In genomic region chr21:46354518-46354917, GRCh38 we compare ENCODE assay signal across 16 cellular contexts. TPM values are rescaled to one million over a fixed set of nuclear protein-coding genes. Genes with fewer than 3 reads are reported as not detected.
DNase-seq lines count a peak whose midpoint lies in the region; ATAC-seq lines count a peak whose summit lies in the region.
"Had no signal": no experiment of that assay in that cellular context is flagged by ENCODE, and none has a peak within 500 bp of the region (broad histone marks: within the 10 kb centered on the region; RNA-seq: fewer than 3 reads in every experiment).

No MANE protein-coding gene starts in this region.

- H3K4ac ChIP-seq in neuronal stem cell (ENCODE audit: low read length), result no peak overlapping the region

- peak overlapping the region; percentile 71 for H3K14ac ChIP-seq in neuronal stem cell (ENCODE audit: low read length)

- H4K91ac ChIP-seq in neuronal stem cell (ENCODE audit: low read depth, low read length, poor library complexity), result no peak overlapping the region

- no peak overlapping the region for H3K18ac ChIP-seq in neuronal stem cell (ENCODE audit: low read length)

- H3K9me3 ChIP-seq in T-helper 17 cell (ENCODE audit: control insufficient read depth, low read length, poor library complexity, severe bottlenecking), result no peaks in the 10 kb centered on the region
- H3K9me3 ChIP-seq in neuronal stem cell (replicated peaks in 1 of 2; ENCODE audit: control insufficient read depth in 2 of 2, insufficient read depth in 1 of 2, low read depth in 1 of 2, low read length in 2 of 2), result peaks cover 0 to 4% of the 10 kb centered on the region in 2 donors
- H3K9me3 ChIP-seq: A549, BE2C had no signal

- H2BK5ac ChIP-seq in neuronal stem cell (ENCODE audit: low read length), result peak overlapping the region; percentile 39

- H3K36me3 Mint-ChIP-seq in T-helper 17 cell (ENCODE audit: low read depth), result no peaks in the 10 kb centered on the region

- H3K36me3 ChIP-seq in H7 (replicated peaks; ENCODE audit: control insufficient read depth, insufficient read depth, low read length), result peaks cover 21% of the 10 kb centered on the region
- H3K36me3 ChIP-seq in neuronal stem cell (replicated peaks in 1 of 2; ENCODE audit: control insufficient read depth in 2 of 2, insufficient read depth in 2 of 2, low read length in 2 of 2), result peaks cover 71 to 92% of the 10 kb centered on the region in 2 donors

- H3K23ac ChIP-seq in neuronal stem cell (ENCODE audit: low read depth, low read length, poor library complexity), result peak overlapping the region; percentile 55

- H2BK12ac ChIP-seq in neuronal stem cell (ENCODE audit: low read length), result no peak overlapping the region

- H3K27ac ChIP-seq in neuronal stem cell (replicated peaks; ENCODE audit: low read length), result no peak overlapping the region
- H3K27ac ChIP-seq: A549, C4-2B had no signal

- H2BK120ac ChIP-seq in neuronal stem cell (ENCODE audit: low read depth, low read length), result no peak overlapping the region

- H3K4me1 ChIP-seq in neuronal stem cell (ENCODE audit: control insufficient read depth in 2 of 2, insufficient read depth in 1 of 2, low read depth in 1 of 2, low read length in 2 of 2), result no peaks in the 10 kb centered on the region
- H3K4me1 ChIP-seq: A549, BE2C had no signal

- H3K27me3 ChIP-seq in H7 (ENCODE audit: control insufficient read depth, insufficient read depth, low read length) (no peaks in the 10 kb centered on the region), neuronal stem cell (ENCODE audit: control insufficient read depth in 3 of 3, insufficient read depth in 3 of 3, low read depth in 1 of 3, low read length in 3 of 3) (no peaks in the 10 kb centered on the region)
- H3K27me3 ChIP-seq: BE2C had no signal

- peak; percentile 21 for DNase-seq in D341Med (ENCODE audit: low spot score)
- DNase-seq in H7, result peak; percentile 40
- DNase-seq in T-helper 17 cell, result no peak
- no peak for DNase-seq in neuronal stem cell (ENCODE audit: low spot score)
- DNase-seq in HuH-7 (ENCODE audit: low spot score), result no peak
- DNase-seq in NCI-H2196 (lab: John Stamatoyannopoulos, UW; ENCODE audit: unreplicated experiment), result no peak
- DNase-seq: BE2C; CD4-positive, alpha-beta memory T cell; DND-41; GDM1; HCEC 1CT; HFFc6 had no signal

- H3K27me3 Mint-ChIP-seq in T-helper 17 cell, result no peaks in the 10 kb centered on the region
- H3K27me3 Mint-ChIP-seq: CD4-positive, alpha-beta memory T cell had no signal

- WGBS in neuronal stem cell (ENCODE audit: extremely low coverage in 2 of 2, insufficient read length in 2 of 2, insufficient replicate concordance in 1 of 2), 2 donors, result no CpG with 5 or more reads among the region's 13 CpGs

- H4K8ac ChIP-seq in neuronal stem cell (ENCODE audit: low read depth, low read length), result no peak overlapping the region

- no peak overlapping the region for H3K9ac ChIP-seq in neuronal stem cell (ENCODE audit: low read depth, low read length, poor library complexity)

- H3K4me3 Mint-ChIP-seq in T-helper 17 cell, result no peak overlapping the region
- H3K4me3 Mint-ChIP-seq: CD4-positive, alpha-beta memory T cell; HFFc6 had no signal

- ATAC-seq in T-helper 17 cell (no peak), HG02885 (IDR thresholded peaks at IDR 0.05; ENCODE audit: poor library complexity, unreplicated experiment) (no peak), GM19395 (IDR thresholded peaks at IDR 0.05; ENCODE audit: unreplicated experiment) (no peak)
- ATAC-seq: A549 had no signal

- no peak overlapping the region for H3K4me3 ChIP-seq in H7 (ENCODE audit: insufficient read depth, low read depth, low read length)
- no peak overlapping the region for H3K4me3 ChIP-seq in neuronal stem cell (ENCODE audit: low read length in 2 of 2)
- H3K4me3 ChIP-seq: A549 had no signal

- H3K4me1 Mint-ChIP-seq in T-helper 17 cell, result peaks cover 5% of the 10 kb centered on the region
- H3K4me1 Mint-ChIP-seq: CD4-positive, alpha-beta memory T cell had no signal

- peak overlapping the region; percentile 66 for H3K27ac Mint-ChIP-seq in T-helper 17 cell
- H3K27ac Mint-ChIP-seq: CD4-positive, alpha-beta memory T cell; HFFc6 had no signal

- H2AFZ ChIP-seq in neuronal stem cell (ENCODE audit: low read length), result no peak overlapping the region

- peaks cover 3% of the 10 kb centered on the region for H3K79me1 ChIP-seq in neuronal stem cell (ENCODE audit: low read depth, low read length)

- no peak overlapping the region for H2BK15ac ChIP-seq in neuronal stem cell (ENCODE audit: low read length)

- H3K4me2 ChIP-seq in neuronal stem cell (ENCODE audit: insufficient read depth, low read length, poor library complexity, severe bottlenecking), result no peak overlapping the region
- H3K4me2 ChIP-seq: A549 had no signal

- no peak overlapping the region for H2AK5ac ChIP-seq in neuronal stem cell (ENCODE audit: low read depth, low read length)

RNA-seq across cellular contexts. Expression of gene PCNT, which starts 30.6 kb away (rescaled TPM):
- 20.7 and 37.7 TPM in 2 replicates for total RNA-seq in H7 (2014; rRNA removed; shearing (Covaris generic))
- total RNA-seq in T-helper 17 cell, result 10 to 100 TPM; 53.5 to 59.5 TPM
- polyA plus RNA-seq in neuronal stem cell (2013, experiment 1 of 2), result 11.1 TPM
- 10.6 TPM for polyA plus RNA-seq in neuronal stem cell (2013, experiment 2 of 2)

RNA-seq across cellular contexts. Expression of gene C21orf58, which starts 30.8 kb away (rescaled TPM):
- 16.8 and 26.4 TPM in 2 replicates for total RNA-seq in H7 (2014; rRNA removed; shearing (Covaris generic))
- total RNA-seq in T-helper 17 cell, result 1 to 10 TPM; 3.2 to 5.9 TPM
- polyA plus RNA-seq in neuronal stem cell (2013, experiment 1 of 2), result 29.5 TPM
- 29.2 TPM for polyA plus RNA-seq in neuronal stem cell (2013, experiment 2 of 2)

Comparison
In these comparisons a context has a peak if more than half of its experiments do, and no peak if none do; other contexts are left out.
1. DNase-seq: peak in D341Med (single experiment) and H7 (single experiment); none in T-helper 17 cell (0 of 3), neuronal stem cell (single experiment), HuH-7 (single experiment) and NCI-H2196 (single experiment).